In genomic region chr11:66264893-66265292, GRCh38 we compare ENCODE assay signal across 9 cellular contexts. TPM values are rescaled to one million over a fixed set of nuclear protein-coding genes. Genes with fewer than 3 reads are reported as not detected.
DNase-seq lines count a peak whose midpoint lies in the region; ATAC-seq, FAIRE-seq and TF ChIP-seq lines count a peak whose summit lies in the region.
"Had no signal": no experiment of that assay in that cellular context is flagged by ENCODE, and none has a peak within 500 bp of the region (broad histone marks: within the 10 kb centered on the region; RNA-seq: fewer than 3 reads in every experiment).

No MANE protein-coding gene starts in this region.

- H3K36me3 ChIP-seq in MM.1S (replicated peaks; ENCODE audit: insufficient read depth, low read length) (no peaks in the 10 kb centered on the region), small intestine (ENCODE audit: control insufficient read depth in 2 of 2, insufficient read depth in 2 of 2, low read length in 2 of 2) (peaks cover 0 to 2% of the 10 kb centered on the region in 2 donors), trophoblast cell (ENCODE audit: control insufficient read depth in 1 of 2, insufficient read depth in 2 of 2, low read length in 2 of 2) (peaks cover 64 to 66% of the 10 kb centered on the region in 2 experiments)

- H2AK5ac ChIP-seq in trophoblast cell (ENCODE audit: low read length), result no peak overlapping the region

- peaks cover 12% of the 10 kb centered on the region; the same call in 1 of the 2 replicates for H3F3A ChIP-seq in MM.1S (ENCODE audit: insufficient read depth, low read length)

- no peak for ATAC-seq in GM19328 (IDR thresholded peaks at IDR 0.05; ENCODE audit: unreplicated experiment)
- ATAC-seq: naive thymus-derived CD8-positive, alpha-beta T cell had no signal

- no peak overlapping the region for H2BK5ac ChIP-seq in trophoblast cell (ENCODE audit: low read depth, low read length, poor library complexity)

- in situ Hi-C loops in astrocyte of the cerebellum (cut with HindIII; ENCODE audit: low sequenced_read_pairs), result no loop called here

- H2AFZ ChIP-seq in MM.1S (ENCODE audit: low read length) (no peak overlapping the region), trophoblast cell (ENCODE audit: insufficient read depth, low read length, poor library complexity) (no peak overlapping the region)

- H3K9ac ChIP-seq in MM.1S (ENCODE audit: low read length), result no peak overlapping the region
- H3K9ac ChIP-seq in trophoblast cell (ENCODE audit: low read length), result no peak overlapping the region

- H3K79me2 ChIP-seq in MM.1S (ENCODE audit: low read length), result peaks cover 17% of the 10 kb centered on the region
- H3K79me2 ChIP-seq in trophoblast cell (ENCODE audit: control insufficient read depth, insufficient read depth, low read length, poor library complexity), result peaks cover 9% of the 10 kb centered on the region

- H4K91ac ChIP-seq in trophoblast cell (ENCODE audit: low read depth, low read length), result no peak overlapping the region

- H4K12ac ChIP-seq in trophoblast cell (ENCODE audit: low read depth, low read length), result no peak overlapping the region

- no peak overlapping the region for H3K4ac ChIP-seq in trophoblast cell (ENCODE audit: low read depth, low read length)

- DNase-seq in GM12865 (ENCODE audit: low read depth), result peak; percentile 40
- DNase-seq in MM.1S, result peak; percentile 34
- no peak for DNase-seq in astrocyte of the cerebellum (ENCODE audit: low read depth)
- peak; percentile 27 for DNase-seq in small intestine
- DNase-seq in trophoblast cell, result no peak
- DNase-seq in DMS114 treated with DMSO at 0.1 percent for 48 hours (lab: John Stamatoyannopoulos, UW; ENCODE audit: unreplicated experiment), result no peak
- DNase-seq: activated B cell treated with CpG ODN at 0.5 μM for 24 hours had no signal

- WGBS in small intestine, 3 donors, result 57 to 75% (median 67%) methylated on average over 12 of the region's 12 CpGs
- no CpG with 5 or more reads among the region's 12 CpGs for WGBS in trophoblast cell (ENCODE audit: extremely low coverage, insufficient coverage, insufficient read length)

- H3K23ac ChIP-seq in trophoblast cell (ENCODE audit: low read length), result no peak overlapping the region

- no peaks in the 10 kb centered on the region for H3K9me2 ChIP-seq in MM.1S (replicated peaks; ENCODE audit: insufficient read depth, low read length)

- H3K4me1 ChIP-seq in MM.1S (ENCODE audit: low read length) (peaks cover 10% of the 10 kb centered on the region; the same call in 1 of the 2 replicates), small intestine (ENCODE audit: control insufficient read depth in 2 of 2, insufficient read depth in 1 of 2, low read depth in 1 of 2, low read length in 1 of 2) (no peaks in the 10 kb centered on the region), trophoblast cell (ENCODE audit: control insufficient read depth in 1 of 2, insufficient read depth in 2 of 2, low read length in 2 of 2) (no peaks in the 10 kb centered on the region)

- H3K4me2 ChIP-seq in MM.1S (ENCODE audit: low read depth, low read length), result no peak overlapping the region
- no peak overlapping the region for H3K4me2 ChIP-seq in trophoblast cell (ENCODE audit: low read length)

- H3K18ac ChIP-seq in trophoblast cell (ENCODE audit: low read length), result no peak overlapping the region

- no peak overlapping the region for H3K14ac ChIP-seq in trophoblast cell (ENCODE audit: low read length)

- FAIRE-seq in small intestine (lab: Jason Lieb, UNC), result no peak

- H3K9me3 ChIP-seq in MM.1S (replicated peaks; ENCODE audit: insufficient read depth, low read length), result no peaks in the 10 kb centered on the region
- no peaks in the 10 kb centered on the region for H3K9me3 ChIP-seq in small intestine (ENCODE audit: control insufficient read depth, low read depth)
- no peaks in the 10 kb centered on the region for H3K9me3 ChIP-seq in trophoblast cell (ENCODE audit: insufficient read depth, low read depth, low read length)

- H3K4me3 ChIP-seq in GM12865 (ENCODE audit: low read depth, low read length) (no peak overlapping the region), MM.1S (ENCODE audit: low read length) (no peak overlapping the region), astrocyte of the cerebellum (ENCODE audit: low read depth, low read length) (no peak overlapping the region), small intestine (ENCODE audit: low read depth in 1 of 2, low read length in 2 of 2) (no peak overlapping the region), trophoblast cell (ENCODE audit: low read depth, low read length) (no peak overlapping the region)

- peaks cover 15% of the 10 kb centered on the region for H3K79me1 ChIP-seq in trophoblast cell (ENCODE audit: low read length)

- no peak overlapping the region for H2BK120ac ChIP-seq in trophoblast cell (ENCODE audit: insufficient read depth, low read length, poor library complexity)

- no peak overlapping the region for H3K27ac ChIP-seq in MM.1S (ENCODE audit: low read length)
- H3K27ac ChIP-seq in small intestine (ENCODE audit: low read depth in 1 of 2, low read length in 1 of 2), result no peak overlapping the region
- H3K27ac ChIP-seq in trophoblast cell (ENCODE audit: low read depth, low read length), result no peak overlapping the region

- H3K27me3 ChIP-seq in MM.1S (replicated peaks; ENCODE audit: insufficient read depth, low read length) (no peaks in the 10 kb centered on the region), small intestine (ENCODE audit: control insufficient read depth in 2 of 2, insufficient read depth in 2 of 2, low read length in 2 of 2) (no peaks in the 10 kb centered on the region), trophoblast cell (ENCODE audit: insufficient read depth, low read length) (no peaks in the 10 kb centered on the region)

- no peak overlapping the region for H2BK12ac ChIP-seq in trophoblast cell (ENCODE audit: low read length)

- no peaks in the 10 kb centered on the region for H4K20me1 ChIP-seq in MM.1S (ENCODE audit: insufficient read depth, low read length)

- H4K8ac ChIP-seq in trophoblast cell (ENCODE audit: low read depth, low read length), result no peak overlapping the region

- TF ChIP-seq CTCF in GM12865 (IDR thresholded peaks at IDR 0.05; ENCODE audit: insufficient read depth, low read depth, low read length, missing control alignments) (peak; percentile 49), MM.1S (IDR thresholded peaks at IDR 0.05; ENCODE audit: low read length) (peak; percentile 44), astrocyte of the cerebellum (IDR thresholded peaks at IDR 0.05; ENCODE audit: low read depth, low read length, missing control alignments) (peak; percentile 28)

RNA-seq across cellular contexts. Expression of gene RAB1B, which starts 3.5 kb away (rescaled TPM):
- polyA plus RNA-seq in small intestine, result 100 to 1,000 TPM; 176 to 205 (median 182) TPM
- polyA plus RNA-seq in trophoblast cell (2013), result 160 and 162 TPM in 2 replicates

RNA-seq across cellular contexts. Expression of gene KLC2, which starts 7.4 kb away (rescaled TPM):
- polyA plus RNA-seq in small intestine, result 10 to 100 TPM in 1 of 3 donors, 1 to 10 TPM in 2; 8.4 to 19.3 (median 9.8) TPM
- 28.2 and 28.4 TPM in 2 replicates for polyA plus RNA-seq in trophoblast cell (2013)

RNA-seq across cellular contexts. Expression of gene CNIH2, which starts 13.1 kb away (rescaled TPM):
- polyA plus RNA-seq in small intestine, result 1 to 10 TPM in 1 of 3 donors, under 1 TPM in 2; 0.81 to 1.1 (median 0.89) TPM
- 4.7 and 5.3 TPM in 2 replicates for polyA plus RNA-seq in trophoblast cell (2013)
- polyA plus RNA-seq: naive thymus-derived CD8-positive, alpha-beta T cell had no signal

RNA-seq across cellular contexts. Expression of gene YIF1A, which starts 24.1 kb away (rescaled TPM):
- 100 to 1,000 TPM; 127 to 144 (median 143) TPM for polyA plus RNA-seq in small intestine
- 225 and 238 TPM in 2 replicates for polyA plus RNA-seq in trophoblast cell (2013)

RNA-seq across cellular contexts. Expression of gene TMEM151A, which starts 26.8 kb away (rescaled TPM):
- under 1 TPM in 2 of 3 donors, not detected in 1; 0.54 to 0.91 TPM for polyA plus RNA-seq in small intestine
- 0.10 and 0.12 TPM in 2 replicates for polyA plus RNA-seq in trophoblast cell (2013)
- polyA plus RNA-seq: naive thymus-derived CD8-positive, alpha-beta T cell had no signal

Comparison
In these comparisons a context has a peak if more than half of its experiments do, and no peak if none do; other contexts are left out.
1. DNase-seq: peak in GM12865 (single experiment), MM.1S (single experiment) and small intestine (single experiment); none in astrocyte of the cerebellum (single experiment), trophoblast cell (0 of 2) and DMS114 treated with DMSO at 0.1 percent for 48 hours (single experiment).
2. Peak in every context shown above with its lines, with median percentiles within 50 percentile points of each other: CTCF ChIP-seq.